25 cellular contexts compared by ENCODE assay signal in the genomic region with DNA sequence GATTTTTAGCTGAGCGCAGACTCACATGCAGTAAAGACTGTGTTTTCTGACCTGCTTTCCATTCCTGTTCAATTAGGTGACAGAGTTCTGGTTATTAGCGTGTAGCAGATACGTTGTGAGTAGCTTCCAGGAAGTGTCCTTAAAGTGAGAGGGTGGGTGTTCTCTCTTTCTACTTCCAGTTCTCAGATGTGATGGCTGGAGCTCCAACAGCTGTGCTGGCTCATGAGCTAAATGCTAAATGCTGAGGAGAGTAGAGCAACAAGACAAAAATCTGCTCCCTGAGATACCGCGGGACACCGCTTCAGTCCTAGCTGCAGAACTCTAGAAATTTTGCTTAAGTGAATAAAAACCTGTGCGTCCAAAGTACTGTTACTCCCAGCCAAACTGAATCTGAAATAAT. TPM values are rescaled to one million over a fixed set of nuclear protein-coding genes. Genes with fewer than 3 reads are reported as not detected.
DNase-seq lines count a peak whose midpoint lies in the region; ATAC-seq, FAIRE-seq and TF ChIP-seq lines count a peak whose summit lies in the region.
"Had no signal": no experiment of that assay in that cellular context is flagged by ENCODE, and none has a peak within 500 bp of the region (broad histone marks: within the 10 kb centered on the region; RNA-seq: fewer than 3 reads in every experiment).

No MANE protein-coding gene starts in this region.

- peaks cover 9% of the 10 kb centered on the region; the same call in 2 of the 3 replicates for H3K36me3 Mint-ChIP-seq in GM23338 (ENCODE audit: low read depth)
- H3K36me3 Mint-ChIP-seq in nephron progenitor cell (ENCODE audit: low read depth), result peaks cover 8% of the 10 kb centered on the region

- TF ChIP-seq CTCF in GM23338 (conservative IDR thresholded peaks at IDR 0.05; ENCODE audit: low read depth in 2 of 2) (no peak), K562 (IDR thresholded peaks at IDR 0.05 in 2 of 3, conservative IDR thresholded peaks at IDR 0.05 in 1 of 3; ENCODE audit: insufficient read depth in 2 of 3, low read depth in 1 of 3, low read length in 3 of 3) (no peak), nephron progenitor cell (IDR thresholded peaks at IDR 0.05) (no peak)

- H3K27me3 Mint-ChIP-seq in GM23338 (ENCODE audit: insufficient read depth, low read depth, poor library complexity) (peaks cover 3% of the 10 kb centered on the region), nephron progenitor cell (ENCODE audit: low read depth, poor library complexity) (no peaks in the 10 kb centered on the region)

- DNase-seq in GM23338 (ENCODE audit: low spot score) (no peak), K562 (ENCODE audit: extremely low read depth in 1 of 4, low spot score in 3 of 4) (no peak), nephron progenitor cell (no peak), NCI-H2171 (lab: John Stamatoyannopoulos, UW) (no peak), DMS 273 (lab: John Stamatoyannopoulos, UW; ENCODE audit: unreplicated experiment) (no peak)
- DNase-seq in stimulated activated CD4-positive, alpha-beta T cell treated with anti-CD3 and anti-CD28 coated beads, Interleukin-2, amount 100 ng/mL, for 48 hours, result no peak
- DNase-seq: Calu3, DMS153, HCEC 1CT, KG1, MM.1S, NCI-H1417 treated with DMSO at 0.1 percent for 48 hours, NCI-H1694 treated with DMSO at 0.1 percent for 48 hours, NCI-H2081, NCI-H226, NCI-H510A, NCI-H69, Right ventricle myocardium superior, RPMI8226 had no signal

- H4K20me1 ChIP-seq in GM23338 (replicated peaks; ENCODE audit: insufficient read depth) (no peaks in the 10 kb centered on the region), K562 (replicated peaks; ENCODE audit: control insufficient read depth, insufficient read depth, low read length) (no peaks in the 10 kb centered on the region)

- no peaks in the 10 kb centered on the region for H3F3A ChIP-seq in GM23338 (replicated peaks; ENCODE audit: low read depth)

- CTCF ChIA-PET in K562 (lab: Yijun Ruan, JAX; ENCODE audit: low intra/inter-chr PET ratio), result no interaction called here

- no peak for FAIRE-seq in K562 (lab: Jason Lieb, UNC)
- FAIRE-seq: GM18507, HTR-8/SVneo had no signal

- TF ChIP-seq EP300 in K562 (IDR thresholded peaks at IDR 0.05; ENCODE audit: low read length), result no peak

- H3K9me1 ChIP-seq in K562 (ENCODE audit: control insufficient read depth, insufficient read depth, low read length), result no peaks in the 10 kb centered on the region

- no peak for ATAC-seq in GM23338
- peak; percentile 70 for ATAC-seq in K562
- ATAC-seq in HG03342 (IDR thresholded peaks at IDR 0.05; ENCODE audit: unreplicated experiment), result no peak

- no peak for TF ChIP-seq POLR2A in K562 (conservative IDR thresholded peaks at IDR 0.05)

- H3K9ac ChIP-seq in K562 (ENCODE audit: insufficient read depth in 1 of 2, low read depth in 2 of 2, low read length in 2 of 2), result no peak overlapping the region; a peak in 1 of 4 replicates

- no peaks in the 10 kb centered on the region for H3K9me2 ChIP-seq in GM23338 (ENCODE audit: insufficient read depth)

- POLR2A ChIA-PET in K562 (lab: Yijun Ruan, JAX), result interaction anchor here (0.9 kb wide), 1 partner anchor 9 kb away, joined by 3 read pairs; no protein-coding TSS in a partner anchor

- no peak overlapping the region for H3K4me3 ChIP-seq in GM23338
- H3K4me3 ChIP-seq in K562, result no peak overlapping the region
- H3K4me3 ChIP-seq: SJSA1 had no signal

- no peak overlapping the region for H3K27ac ChIP-seq in GM23338 (ENCODE audit: low read depth)
- no peak overlapping the region for H3K27ac ChIP-seq in K562 (ENCODE audit: extremely low read depth, low read depth, low read length)
- H3K27ac ChIP-seq: C4-2B, SJSA1 had no signal

- H3K4me3 Mint-ChIP-seq in GM23338, result no peak overlapping the region
- no peak overlapping the region for H3K4me3 Mint-ChIP-seq in nephron progenitor cell
- H3K4me3 Mint-ChIP-seq: B cell had no signal

- H3K9me3 Mint-ChIP-seq in GM23338 (peaks cover 14% of the 10 kb centered on the region), nephron progenitor cell (peaks cover 13% of the 10 kb centered on the region)

- no peaks in the 10 kb centered on the region for H3K9me3 ChIP-seq in K562 (replicated peaks; ENCODE audit: control insufficient read depth, insufficient read depth, low read depth, low read length)
- H3K9me3 ChIP-seq: SJSA1 had no signal

- H3K4me1 Mint-ChIP-seq in GM23338 (peaks cover 14% of the 10 kb centered on the region), nephron progenitor cell (peaks cover 10% of the 10 kb centered on the region)
- H3K4me1 Mint-ChIP-seq: B cell had no signal

- H3K27me3 ChIP-seq in GM23338 (ENCODE audit: insufficient read depth) (no peaks in the 10 kb centered on the region), K562 (ENCODE audit: control insufficient read depth in 2 of 2, insufficient read depth in 2 of 2, low read length in 2 of 2) (no peaks in the 10 kb centered on the region; a peak in 1 of 5 replicates)
- H3K27me3 ChIP-seq: SJSA1 had no signal

- in situ Hi-C loops in K562 (cut with MboI), result no loop called here

- BruUV-seq in K562 (replicated peaks; lab: Mats Ljungman, UMichigan), result no TSS peak

- H3K36me3 ChIP-seq in GM23338 (ENCODE audit: insufficient read depth) (no peaks in the 10 kb centered on the region), K562 (ENCODE audit: control insufficient read depth, insufficient read depth, low read length) (no peaks in the 10 kb centered on the region)
- H3K36me3 ChIP-seq: SJSA1 had no signal

- H3K4me2 ChIP-seq in GM23338 (no peak overlapping the region), K562 (ENCODE audit: insufficient read depth, low read length) (no peak overlapping the region; the same call in 1 of the 2 replicates)

- no peak for TF ChIP-seq RAD21 in K562 (CRISPR knock-in tag; conservative IDR thresholded peaks at IDR 0.05 in 1 of 2, IDR thresholded peaks at IDR 0.05 in 1 of 2)

- H3K27ac Mint-ChIP-seq in GM23338 (no peak overlapping the region), nephron progenitor cell (peak overlapping the region; percentile 50)
- H3K27ac Mint-ChIP-seq: B cell had no signal

- 7% methylated on average over 7 of the region's 7 CpGs for WGBS in K562 (ENCODE audit: insufficient coverage, low coverage, missing lambda C conversion rate)

- H2AFZ ChIP-seq in GM23338, result peak overlapping the region; percentile 90
- H2AFZ ChIP-seq in K562 (ENCODE audit: low read depth, low read length), result peak overlapping the region; percentile 64

- no peaks in the 10 kb centered on the region for H3K79me2 ChIP-seq in GM23338 (replicated peaks; ENCODE audit: insufficient read depth)
- no peaks in the 10 kb centered on the region for H3K79me2 ChIP-seq in K562 (ENCODE audit: control insufficient read depth, insufficient read depth, low read length)

- intact Hi-C loops in K562 (cut with micrococcal nuclease), result no loop called here

- H3K4me1 ChIP-seq in GM23338 (ENCODE audit: insufficient read depth), result peaks cover 4% of the 10 kb centered on the region; the same call in 1 of the 2 replicates
- H3K4me1 ChIP-seq in K562 (replicated peaks in 1 of 2; ENCODE audit: control insufficient read depth in 2 of 2, insufficient read depth in 2 of 2, low read length in 2 of 2), result peaks cover 0 to 3% of the 10 kb centered on the region in 2 experiments; a peak in 1 of 5 replicates
- H3K4me1 ChIP-seq: SJSA1 had no signal

TF ChIP-seq in K562, 482 proteins besides CTCF, POLR2A, EP300 and RAD21 (continues in another document):
- TF ChIP-seq IFI16 (CRISPR knock-in tag; IDR thresholded peaks at IDR 0.05), result no peak
- TF ChIP-seq PHB2 (IDR thresholded peaks at IDR 0.05; ENCODE audit: low read depth), result no peak
- TF ChIP-seq TAF15 (IDR thresholded peaks at IDR 0.05; ENCODE audit: low read depth, low read length), result no peak
- no peak for TF ChIP-seq JUN (IDR thresholded peaks at IDR 0.05; ENCODE audit: borderline replicate concordance, low read depth, low read length)
- no peak for TF ChIP-seq JUN (CRISPR knock-in tag; IDR thresholded peaks at IDR 0.05; ENCODE audit: borderline replicate concordance)
- TF ChIP-seq, protein P1, sequence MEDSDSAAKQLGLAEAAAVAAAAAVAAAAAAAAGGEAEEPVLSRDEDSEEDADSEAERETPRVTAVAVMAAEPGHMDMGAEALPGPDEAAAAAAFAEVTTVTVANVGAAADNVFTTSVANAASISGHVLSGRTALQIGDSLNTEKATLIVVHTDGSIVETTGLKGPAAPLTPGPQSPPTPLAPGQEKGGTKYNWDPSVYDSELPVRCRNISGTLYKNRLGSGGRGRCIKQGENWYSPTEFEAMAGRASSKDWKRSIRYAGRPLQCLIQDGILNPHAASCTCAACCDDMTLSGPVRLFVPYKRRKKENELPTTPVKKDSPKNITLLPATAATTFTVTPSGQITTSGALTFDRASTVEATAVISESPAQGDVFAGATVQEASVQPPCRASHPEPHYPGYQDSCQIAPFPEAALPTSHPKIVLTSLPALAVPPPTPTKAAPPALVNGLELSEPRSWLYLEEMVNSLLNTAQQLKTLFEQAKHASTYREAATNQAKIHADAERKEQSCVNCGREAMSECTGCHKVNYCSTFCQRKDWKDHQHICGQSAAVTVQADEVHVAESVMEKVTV (CRISPR knock-in tag; IDR thresholded peaks at IDR 0.05), result no peak

RNA-seq across cellular contexts. Expression of gene FYN, which starts 38.2 kb away (rescaled TPM):
- 70.8 and 143 TPM in 2 replicates for total RNA-seq in GM23338 (2014; rRNA removed; shearing (Covaris generic))
- polyA plus RNA-seq in GM23338 (2016; fragmentation: Nextera tagmentation; extraction: Ambion mirVana) (46.8 and 54.9 TPM in 2 replicates), K562 (2011; rRNA removed) (5.0 and 11.4 TPM in 2 replicates), K562 (2014; fragmentation: Illumina TruSeq; extraction: Trizol) (16.3 and 22.1 TPM in 2 replicates), K562 (2014; fragmentation: Nextera tagmentation; extraction: Ambion mirVana) (1 to 10 TPM; 2.9 to 5.0 TPM), K562 (2014; rRNA removed) (7.1 and 19.3 TPM in 2 replicates)
- 20.4 and 46.1 TPM in 2 replicates for total RNA-seq in K562 (2011; cell fraction: chromatin; rRNA removed; ENCODE audit: low replicate concordance)
- total RNA-seq in K562 (2011; cell fraction: nucleolus; rRNA removed), result 7.3 and 8.3 TPM in 2 replicates
- total RNA-seq in K562 (2011; cell fraction: nucleoplasm; rRNA removed), result 14.1 and 17.6 TPM in 2 replicates
- total RNA-seq in K562 (2014; rRNA removed) (14.6 and 17.5 TPM in 2 replicates), K562 (2014; rRNA removed; fragmentation: Illumina TruSeq; extraction: Trizol) (10.1 and 10.3 TPM in 2 replicates), K562 (2015; rRNA removed; fragmentation: Illumina TruSeq; extraction: Trizol) (6.8 and 6.9 TPM in 2 replicates), K562 (2021) (15.7 and 19.0 TPM in 2 replicates)
- 5.9 and 12.4 TPM in 2 replicates for polyA plus RNA-seq in K562 (2011; cell fraction: cytosol; rRNA removed)
- 12.5 and 27.3 TPM in 2 replicates for polyA plus RNA-seq in K562 (2011; cell fraction: nucleus; rRNA removed)
- polyA plus RNA-seq in K562 (2012), result 10.0 and 31.4 TPM in 2 replicates
- polyA minus RNA-seq in K562 (2011; rRNA and poly(A)+ RNA removed), result 12.6 and 20.7 TPM in 2 replicates
- 14.2 and 18.1 TPM in 2 replicates for polyA minus RNA-seq in K562 (2011; cell fraction: cytosol; rRNA and poly(A)+ RNA removed)
- polyA minus RNA-seq in K562 (2011; cell fraction: nucleus; rRNA and poly(A)+ RNA removed), result 13.3 and 14.9 TPM in 2 replicates
